Comparison of ENCODE assay signal across 19 cellular contexts in the genomic region with DNA sequence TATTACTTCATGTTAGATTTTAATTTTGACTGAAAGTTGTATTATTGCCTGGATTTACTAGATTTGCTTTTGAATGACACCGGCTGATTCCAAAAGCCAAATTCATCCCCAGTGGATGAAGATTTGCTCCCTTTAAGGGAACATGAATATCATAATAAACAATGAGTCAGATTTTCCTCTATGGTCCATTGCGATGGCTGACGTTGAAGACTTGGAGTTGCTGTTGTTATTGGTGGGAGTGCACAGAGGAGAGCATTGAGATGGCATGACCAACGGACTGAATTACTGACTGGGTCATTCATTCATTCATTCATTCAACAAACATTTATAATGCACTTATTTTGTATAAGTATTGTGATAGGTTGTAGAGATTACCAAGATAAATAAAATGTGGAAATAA.
"Had no signal": no experiment of that assay in that cellular context is flagged by ENCODE, and none has a peak within 500 bp of the region (broad histone marks: within the 10 kb centered on the region; RNA-seq: fewer than 3 reads in every experiment).

No MANE protein-coding gene starts in this region.

- FAIRE-seq: colon had no signal

- DNase-seq: activated CD4-positive, alpha-beta T cell treated with anti-CD3 and anti-CD28 coated beads for 1 hour; activated CD4-positive, alpha-beta T cell treated with anti-CD3 and anti-CD28 coated beads, Interleukin-2, amount 50 U/mL, for 4 hours; activated gamma-delta T cell treated with Interleukin-2 at 50 U/mL for 16 hours; body of pancreas; caudate nucleus; dorsolateral prefrontal cortex; gastrocnemius medialis; head of caudate nucleus; kidney glomerular epithelial cell; left ventricle myocardium inferior; mammary epithelial cell; midbrain; nephron progenitor cell; occipital lobe; stimulated activated CD4-positive, alpha-beta T cell treated with anti-CD3 and anti-CD28 coated beads, Interleukin-2, amount 100 ng/mL, for 24 hours; transverse colon; uterus had no signal

- H3K4me3 ChIP-seq: body of pancreas, dorsolateral prefrontal cortex, gastrocnemius medialis, left ventricle myocardium inferior, suprapubic skin, transverse colon, uterus had no signal
